10 cellular contexts compared by ENCODE assay signal in genomic region chr12:51891843-51892242, GRCh38. TPM values are rescaled to one million over a fixed set of nuclear protein-coding genes. Genes with fewer than 3 reads are reported as not detected.
DNase-seq lines count a peak whose midpoint lies in the region; ATAC-seq and TF ChIP-seq lines count a peak whose summit lies in the region.
"Had no signal": no experiment of that assay in that cellular context is flagged by ENCODE, and none has a peak within 500 bp of the region (broad histone marks: within the 10 kb centered on the region; RNA-seq: fewer than 3 reads in every experiment).

No MANE protein-coding gene starts in this region.

- no peak overlapping the region for H3K9ac ChIP-seq in neuronal stem cell (ENCODE audit: low read depth, low read length, poor library complexity)

- H3K79me1 ChIP-seq in neuronal stem cell (ENCODE audit: low read depth, low read length): no peaks in the 10 kb centered on the region

- no peak overlapping the region for H3K4me2 ChIP-seq in neuronal stem cell (ENCODE audit: insufficient read depth, low read length, poor library complexity, severe bottlenecking)

- H3K4me1 Mint-ChIP-seq in mesothelial cell of epicardium: peaks cover 11% of the 10 kb centered on the region

- ATAC-seq in GM19035 (IDR thresholded peaks at IDR 0.05; ENCODE audit: unreplicated experiment): no peak
- no peak for ATAC-seq in sciatic nerve
- ATAC-seq: left lobe of liver had no signal

- no peak overlapping the region for H3K4ac ChIP-seq in neuronal stem cell (ENCODE audit: low read length)

- H3K9me3 ChIP-seq in neuronal stem cell (replicated peaks in 1 of 2; ENCODE audit: control insufficient read depth in 2 of 2, insufficient read depth in 1 of 2, low read depth in 1 of 2, low read length in 2 of 2): no peaks in the 10 kb centered on the region

- H4K91ac ChIP-seq in neuronal stem cell (ENCODE audit: low read depth, low read length, poor library complexity): no peak overlapping the region

- H3K27me3 Mint-ChIP-seq in mesothelial cell of epicardium (ENCODE audit: low read depth): peaks cover 8% of the 10 kb centered on the region

- H3K4me1 ChIP-seq in neuronal stem cell (ENCODE audit: control insufficient read depth in 2 of 2, insufficient read depth in 1 of 2, low read depth in 1 of 2, low read length in 2 of 2): peaks cover 0 to 13% of the 10 kb centered on the region in 2 donors

- no peak overlapping the region for H2BK5ac ChIP-seq in neuronal stem cell (ENCODE audit: low read length)

- H3K9me3 Mint-ChIP-seq in mesothelial cell of epicardium: no peaks in the 10 kb centered on the region

- no peak overlapping the region for H2BK12ac ChIP-seq in neuronal stem cell (ENCODE audit: low read length)

- H3K27ac Mint-ChIP-seq in mesothelial cell of epicardium: no peak overlapping the region

- H2BK15ac ChIP-seq in neuronal stem cell (ENCODE audit: low read length): no peak overlapping the region

- H3K4me3 ChIP-seq in AG10803 (ENCODE audit: low read length) (no peak overlapping the region), H7 (ENCODE audit: insufficient read depth, low read depth, low read length) (no peak overlapping the region), astrocyte of the cerebellum (ENCODE audit: low read depth, low read length) (no peak overlapping the region), neuronal stem cell (ENCODE audit: low read length in 2 of 2) (no peak overlapping the region)

- no peak overlapping the region for H3K4me3 Mint-ChIP-seq in mesothelial cell of epicardium

- intact Hi-C loops in sciatic nerve (cut with DNase I): no loop called here

- H3K27ac ChIP-seq in neuronal stem cell (replicated peaks; ENCODE audit: low read length): no peak overlapping the region

- H2AFZ ChIP-seq in neuronal stem cell (ENCODE audit: low read length): no peak overlapping the region

- no peak overlapping the region for H2BK120ac ChIP-seq in neuronal stem cell (ENCODE audit: low read depth, low read length)

- H3K14ac ChIP-seq in neuronal stem cell (ENCODE audit: low read length): no peak overlapping the region

- no peak overlapping the region for H4K8ac ChIP-seq in neuronal stem cell (ENCODE audit: low read depth, low read length)

- H2AK5ac ChIP-seq in neuronal stem cell (ENCODE audit: low read depth, low read length): no peak overlapping the region

- H3K27me3 ChIP-seq in H7 (ENCODE audit: control insufficient read depth, insufficient read depth, low read length) (peaks cover 10% of the 10 kb centered on the region), neuronal stem cell (ENCODE audit: control insufficient read depth in 3 of 3, insufficient read depth in 3 of 3, low read depth in 1 of 3, low read length in 3 of 3) (peaks cover 0 to 21% (median 0%) of the 10 kb centered on the region in 3 experiments)

- DNase-seq in AG10803 (ENCODE audit: low read depth) (peak; percentile 48), H7 (peak; percentile 50), astrocyte of the cerebellum (ENCODE audit: low read depth) (no peak), mesothelial cell of epicardium (ENCODE audit: low spot score in 2 of 2, unreplicated experiment in 2 of 2) (no peak), sciatic nerve (ENCODE audit: low spot score) (no peak), cerebellar nuclear complex (lab: John Stamatoyannopoulos, UW) (no peak), neuronal stem cell (ENCODE audit: low spot score) (no peak)
- DNase-seq: stimulated activated CD4-positive, alpha-beta T cell treated with anti-CD3 and anti-CD28 coated beads, Interleukin-4, amount 100 ng/mL, for 1 hour had no signal

- H3K18ac ChIP-seq in neuronal stem cell (ENCODE audit: low read length): no peak overlapping the region

- TF ChIP-seq CTCF in AG10803 (conservative IDR thresholded peaks at IDR 0.05; ENCODE audit: low read length) (peak; percentile 60), astrocyte of the cerebellum (IDR thresholded peaks at IDR 0.05; ENCODE audit: low read depth, low read length, missing control alignments) (peak; percentile 11), mesothelial cell of epicardium (IDR thresholded peaks at IDR 0.05; ENCODE audit: unreplicated experiment) (peak; percentile 68)

- H3K36me3 ChIP-seq in H7 (replicated peaks; ENCODE audit: control insufficient read depth, insufficient read depth, low read length) (no peaks in the 10 kb centered on the region), neuronal stem cell (replicated peaks in 1 of 2; ENCODE audit: control insufficient read depth in 2 of 2, insufficient read depth in 2 of 2, low read length in 2 of 2) (no peaks in the 10 kb centered on the region)

- in situ Hi-C loops in astrocyte of the cerebellum (cut with HindIII; ENCODE audit: low sequenced_read_pairs): no loop called here

- no peaks in the 10 kb centered on the region for H3K36me3 Mint-ChIP-seq in mesothelial cell of epicardium

- H3K23ac ChIP-seq in neuronal stem cell (ENCODE audit: low read depth, low read length, poor library complexity): no peak overlapping the region

RNA-seq across cellular contexts. Expression of gene ANKRD33, which starts 3.9 kb away (rescaled TPM):
- total RNA-seq in H7 (2014; rRNA removed; shearing (Covaris generic)): 0.17 and 1.6 TPM in 2 replicates
- 0.18 to 0.27 TPM (median 0.22 TPM) in 3 replicates for total RNA-seq in mesothelial cell of epicardium
- 0.76 TPM for total RNA-seq in sciatic nerve
- 0.29 TPM for polyA plus RNA-seq in neuronal stem cell (2013, experiment 1 of 2)
- 0.32 TPM for polyA plus RNA-seq in neuronal stem cell (2013, experiment 2 of 2)
- total RNA-seq: left lobe of liver had no signal

RNA-seq across cellular contexts. Expression of gene ACVRL1, which starts 15.5 kb away (rescaled TPM):
- 0.07 and 0.33 TPM in 2 replicates for total RNA-seq in H7 (2014; rRNA removed; shearing (Covaris generic))
- 0.16 TPM in 1 of 3 replicates, not detected in the others for total RNA-seq in mesothelial cell of epicardium
- total RNA-seq in sciatic nerve: 57.6 TPM
- polyA plus RNA-seq in neuronal stem cell (2013, experiment 1 of 2): 0.21 TPM
- 0.24 TPM for polyA plus RNA-seq in neuronal stem cell (2013, experiment 2 of 2)

RNA-seq across cellular contexts. Expression of gene FIGNL2, which starts 43.3 kb away (rescaled TPM):
- 5.0 and 5.8 TPM in 2 replicates for total RNA-seq in H7 (2014; rRNA removed; shearing (Covaris generic))
- total RNA-seq in mesothelial cell of epicardium: 4.8 to 5.2 TPM (median 5.2 TPM) in 3 replicates
- 4.0 TPM for total RNA-seq in sciatic nerve
- polyA plus RNA-seq in neuronal stem cell (2013, experiment 1 of 2): 28.1 TPM
- polyA plus RNA-seq in neuronal stem cell (2013, experiment 2 of 2): 28.7 TPM

RNA-seq across cellular contexts. Expression of gene ACVR1B, which starts 59.7 kb away (rescaled TPM):
- total RNA-seq in H7 (2014; rRNA removed; shearing (Covaris generic)): 14.1 and 14.9 TPM in 2 replicates
- 31.2 to 31.3 TPM (median 31.2 TPM) in 3 replicates for total RNA-seq in mesothelial cell of epicardium
- 23.9 TPM for total RNA-seq in sciatic nerve
- 12.6 TPM for polyA plus RNA-seq in neuronal stem cell (2013, experiment 1 of 2)
- 12.7 TPM for polyA plus RNA-seq in neuronal stem cell (2013, experiment 2 of 2)

Comparison
In these comparisons a context has a peak if more than half of its experiments do, and no peak if none do; other contexts are left out.
1. DNase-seq: peak in AG10803 (single experiment) and H7 (single experiment); none in astrocyte of the cerebellum (single experiment), mesothelial cell of epicardium (0 of 2), sciatic nerve (single experiment), cerebellar nuclear complex (0 of 2) and neuronal stem cell (single experiment).
2. CTCF ChIP-seq: peak in every context shown above with its lines; median percentile 68 in mesothelial cell of epicardium; 60 in AG10803; 11 in astrocyte of the cerebellum.
3. RNA of gene ACVRL1, which starts 15.5 kb away (total RNA-seq): 57.6 TPM in sciatic nerve (single experiment); 0.16 TPM in mesothelial cell of epicardium and 0.07 to 0.33 TPM in H7; every median in the first group is over 10 times any median in the second.